Comparison of ENCODE assay signal across 9 cellular contexts in genomic region chr12:31524791-31525495, GRCh38.
A peak's percentile ranks its signal among the peaks of the same experiment; 100 is the strongest.
DNase-seq lines count a peak whose midpoint lies in the region; ATAC-seq, FAIRE-seq and TF ChIP-seq lines count a peak whose summit lies in the region.
"Had no signal": no experiment of that assay in that cellular context is flagged by ENCODE, and none has a peak within 500 bp of the region (broad histone marks: within the 10 kb centered on the region; RNA-seq: fewer than 3 reads in every experiment).

No MANE protein-coding gene starts in this region.

- no peak overlapping the region for H3K9ac ChIP-seq in HCT116 (ENCODE audit: low read length)

- peak; percentile 44 for FAIRE-seq in HTR-8/SVneo (lab: Jason Lieb, UNC)
- no peak for FAIRE-seq in small intestine (lab: Jason Lieb, UNC)

- H2AFZ ChIP-seq in HCT116 (ENCODE audit: low read depth, low read length, poor library complexity, severe bottlenecking) = no peak overlapping the region

- no peak for TF ChIP-seq RAD21 in HCT116 (IDR thresholded peaks at IDR 0.05; ENCODE audit: low read depth)

- DNase-seq in HCT116 (ENCODE audit: low read depth, low spot score) (peak; percentile 13), HTR-8/SVneo (ENCODE audit: insufficient read length, low spot score) (no peak), foreskin melanocyte (peak; percentile 38), lower lobe of right lung (no peak), small intestine (no peak), heart right ventricle (no peak), HT-29 (ENCODE audit: low spot score) (no peak)

- POLR2A ChIA-PET in HCT116 (lab: Charles Lee) = no interaction called here

- TF ChIP-seq POLR2A in HCT116 (IDR thresholded peaks at IDR 0.05; ENCODE audit: borderline replicate concordance, extremely low read depth, insufficient read depth, insufficient read length) = no peak

- RAD21 ChIA-PET in HCT116 (lab: Charles Lee; ENCODE audit: low non-redundant PET in 1 of 2, low total read pairs in 2 of 2, uncharacterized antibody in 2 of 2, unreplicated experiment in 2 of 2) = no interaction called here

- H3K9me3 ChIP-seq in HCT116 (ENCODE audit: control insufficient read depth in 1 of 2, insufficient read depth in 1 of 2, low read depth in 1 of 2, low read length in 2 of 2) = no peaks in the 10 kb centered on the region
- H3K9me3 ChIP-seq in lower lobe of right lung = no peaks in the 10 kb centered on the region
- H3K9me3 ChIP-seq in small intestine (ENCODE audit: control insufficient read depth, low read depth) = no peaks in the 10 kb centered on the region
- no peaks in the 10 kb centered on the region for H3K9me3 ChIP-seq in heart right ventricle
- H3K9me3 ChIP-seq: ascending aorta had no signal

- WGBS in small intestine, 3 donors = 49 to 69% (median 62%) methylated on average over 1 of the region's 1 CpG
- WGBS in heart right ventricle, 2 donors = 39 to 50% methylated on average over 1 of the region's 1 CpG

- no peaks in the 10 kb centered on the region for H3K36me3 ChIP-seq in HCT116 (ENCODE audit: control insufficient read depth in 1 of 2, insufficient read depth in 2 of 2, low read length in 2 of 2)
- no peaks in the 10 kb centered on the region for H3K36me3 ChIP-seq in lower lobe of right lung
- H3K36me3 ChIP-seq in small intestine (ENCODE audit: control insufficient read depth in 2 of 2, insufficient read depth in 2 of 2, low read length in 2 of 2) = no peaks in the 10 kb centered on the region
- H3K36me3 ChIP-seq in heart right ventricle = no peaks in the 10 kb centered on the region
- H3K36me3 ChIP-seq: ascending aorta had no signal

- intact Hi-C loops in HCT116 (cut with micrococcal nuclease) (no loop called here), lower lobe of right lung (cut with DNase I) (no loop called here), heart right ventricle (cut with DNase I) (loop anchor here in 2 of 10 donors (5.0 kb wide), 2 partner anchors 62 to 408 kb away; no protein-coding TSS in a partner anchor)

- H3K79me2 ChIP-seq in HCT116 (ENCODE audit: insufficient read depth, low read length) = peaks cover 17% of the 10 kb centered on the region

- H3K27me3 ChIP-seq in HCT116 (ENCODE audit: insufficient read depth, low read length) (no peaks in the 10 kb centered on the region), lower lobe of right lung (ENCODE audit: low read depth) (no peaks in the 10 kb centered on the region), small intestine (ENCODE audit: control insufficient read depth in 2 of 2, insufficient read depth in 2 of 2, low read length in 2 of 2) (no peaks in the 10 kb centered on the region), heart right ventricle (no peaks in the 10 kb centered on the region)
- H3K27me3 ChIP-seq: ascending aorta had no signal

- H3K4me1 ChIP-seq in HCT116 (ENCODE audit: control insufficient read depth in 1 of 2, insufficient read depth in 2 of 2, low read length in 2 of 2) = peaks cover 33 to 64% of the 10 kb centered on the region in 2 experiments
- H3K4me1 ChIP-seq in lower lobe of right lung = no peaks in the 10 kb centered on the region
- H3K4me1 ChIP-seq in small intestine (ENCODE audit: control insufficient read depth in 2 of 2, insufficient read depth in 1 of 2, low read depth in 1 of 2, low read length in 1 of 2) = peaks cover 0 to 2% of the 10 kb centered on the region in 2 donors
- H3K4me1 ChIP-seq in heart right ventricle = peaks cover 0 to 70% (median 17%) of the 10 kb centered on the region in 9 donors

- peak overlapping the region; percentile 23 for H3K4me2 ChIP-seq in HCT116 (ENCODE audit: low read length)

- no peaks in the 10 kb centered on the region for H4K20me1 ChIP-seq in HCT116 (ENCODE audit: insufficient read depth)

- CTCF ChIA-PET in HCT116 (lab: Charles Lee) = no interaction called here

- no peaks in the 10 kb centered on the region for H3K9me2 ChIP-seq in HCT116 (ENCODE audit: insufficient read depth)

- BruUV-seq in HCT116 (replicated peaks; lab: Mats Ljungman, UMichigan) = no TSS peak

- no peak overlapping the region for H3K27ac ChIP-seq in HCT116 (ENCODE audit: low read depth, low read length)
- no peak overlapping the region for H3K27ac ChIP-seq in lower lobe of right lung
- no peak overlapping the region for H3K27ac ChIP-seq in small intestine (ENCODE audit: low read depth in 1 of 2, low read length in 1 of 2)
- no peak overlapping the region for H3K27ac ChIP-seq in heart right ventricle
- H3K27ac ChIP-seq: ascending aorta had no signal

- peak; percentile 84 for ATAC-seq in GM18508 (IDR thresholded peaks at IDR 0.05; ENCODE audit: insufficient read depth, unreplicated experiment)
- ATAC-seq in HCT116 = no peak
- no peak for ATAC-seq in lower lobe of right lung
- ATAC-seq in heart right ventricle = no peak

- TF ChIP-seq CTCF in HCT116 (IDR thresholded peaks at IDR 0.05 in 2 of 3, conservative IDR thresholded peaks at IDR 0.05 in 1 of 3; ENCODE audit: borderline replicate concordance in 1 of 3, insufficient read depth in 1 of 3, low read depth in 2 of 3, low read length in 2 of 3) (no peak), lower lobe of right lung (IDR thresholded peaks at IDR 0.05) (no peak), heart right ventricle (IDR thresholded peaks at IDR 0.05) (no peak)

- H3K4me3 ChIP-seq in HCT116 (replicated peaks in 1 of 2; ENCODE audit: low read depth in 1 of 2, low read length in 2 of 2) (no peak overlapping the region), lower lobe of right lung (no peak overlapping the region), small intestine (ENCODE audit: low read depth in 1 of 2, low read length in 2 of 2) (no peak overlapping the region), heart right ventricle (no peak overlapping the region)
- H3K4me3 ChIP-seq: ascending aorta had no signal

TF ChIP-seq in HCT116, 20 proteins besides CTCF, POLR2A, EP300 and RAD21:
- TF ChIP-seq FOSL1 (IDR thresholded peaks at IDR 0.05; ENCODE audit: low read depth) = 0 out of 2 replicates have a peak, but pooled peaks have one; percentile 22
- 0 out of 2 replicates have a peak, but pooled peaks have one; percentile 41 for TF ChIP-seq CBX3 (IDR thresholded peaks at IDR 0.05; ENCODE audit: low read depth)
- 0 out of 2 replicates have a peak, but pooled peaks have one; percentile 36 for TF ChIP-seq MAX (IDR thresholded peaks at IDR 0.05)
- no peak for TF ChIP-seq SP1 (IDR thresholded peaks at IDR 0.05; ENCODE audit: low read depth)
- TF ChIP-seq JUND (IDR thresholded peaks at IDR 0.05) = 0 out of 2 replicates have a peak, but pooled peaks have one; percentile 21
- TF ChIP-seq YY1 (IDR thresholded peaks at IDR 0.05; ENCODE audit: extremely low read depth, insufficient replicate concordance, low read depth, low read length) = no peak
- peak; percentile 23; the same call in 1 of the 2 replicates for TF ChIP-seq EGR1 (IDR thresholded peaks at IDR 0.05; ENCODE audit: low read depth)

Comparison
In these comparisons a context has a peak if more than half of its experiments do, and no peak if none do; other contexts are left out.
1. DNase-seq: peak in HCT116 (single experiment) and foreskin melanocyte (single experiment); none in HTR-8/SVneo (single experiment), lower lobe of right lung (single experiment), small intestine (single experiment), heart right ventricle (0 of 2) and HT-29 (single experiment).